In the genomic region with DNA sequence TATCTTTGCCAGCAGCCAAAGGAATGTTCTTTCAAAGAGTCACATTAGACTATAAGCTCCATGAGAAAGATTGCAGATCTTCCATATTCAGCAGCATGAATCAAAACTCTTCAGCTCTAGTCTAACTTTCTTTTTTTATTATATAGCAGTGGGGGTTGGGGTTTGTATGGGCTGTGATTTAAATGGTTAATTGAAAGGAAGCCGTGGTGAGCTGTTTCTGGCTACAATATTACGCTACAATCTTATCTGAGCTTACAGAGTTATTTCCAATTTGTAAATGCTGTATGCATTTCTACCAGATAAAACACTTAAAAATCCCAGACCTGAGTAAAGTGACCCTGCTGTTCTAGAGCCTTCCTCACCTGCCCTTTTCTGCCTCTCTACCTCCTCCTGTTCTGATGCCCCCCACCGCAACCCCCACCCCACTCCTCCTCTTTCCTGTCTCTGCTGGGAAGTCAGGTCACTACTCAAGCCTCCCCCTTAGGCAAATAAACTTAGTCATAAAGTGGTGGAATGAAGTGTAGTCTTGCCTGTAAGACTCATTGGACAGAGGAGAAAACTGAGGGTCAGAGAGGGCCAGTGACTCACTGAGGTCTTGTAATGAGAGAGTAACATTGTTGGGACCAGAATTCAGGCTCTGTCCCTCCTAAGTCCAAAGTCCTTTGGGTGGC, we compare ENCODE assay signal across 15 cellular contexts.
DNase-seq lines count a peak whose midpoint lies in the region; ATAC-seq and TF ChIP-seq lines count a peak whose summit lies in the region.
"Had no signal": no experiment of that assay in that cellular context is flagged by ENCODE, and none has a peak within 500 bp of the region (broad histone marks: within the 10 kb centered on the region; RNA-seq: fewer than 3 reads in every experiment).

No MANE protein-coding gene starts in this region.

- intact Hi-C loops in psoas muscle (cut with DNase I): no loop called here

- in situ Hi-C loops in HAP-1 (cut with MboI; ENCODE audit: low sequenced_read_pairs): no loop called here

- WGBS in psoas muscle, 3 donors: 60 to 71% (median 66%) methylated on average over 3 of the region's 3 CpGs

- H3K27me3 Mint-ChIP-seq in CD8-positive, alpha-beta memory T cell: no peaks in the 10 kb centered on the region
- H3K27me3 Mint-ChIP-seq in activated naive CD8-positive, alpha-beta T cell treated with anti-CD3 and anti-CD28 coated beads, Interleukin-2, amount 10 ng/mL, durations not matched to agents 7 days and 5 days: no peaks in the 10 kb centered on the region
- no peaks in the 10 kb centered on the region for H3K27me3 Mint-ChIP-seq in naive thymus-derived CD8-positive, alpha-beta T cell

- H3K4me3 ChIP-seq in CD8-positive, alpha-beta memory T cell (ENCODE audit: low read length): no peak overlapping the region
- H3K4me3 ChIP-seq in HAP-1 (no peak overlapping the region), psoas muscle (no peak overlapping the region), SJCRH30 (no peak overlapping the region)
- H3K4me3 ChIP-seq: ascending aorta had no signal

- H3K36me3 Mint-ChIP-seq in CD8-positive, alpha-beta memory T cell: peaks cover 2 to 17% (median 4%) of the 10 kb centered on the region in 3 donors
- peaks cover 5% of the 10 kb centered on the region for H3K36me3 Mint-ChIP-seq in activated naive CD8-positive, alpha-beta T cell treated with anti-CD3 and anti-CD28 coated beads, Interleukin-2, amount 10 ng/mL, durations not matched to agents 7 days and 5 days
- peaks cover 0 to 4% (median 0%) of the 10 kb centered on the region in 3 donors for H3K36me3 Mint-ChIP-seq in naive thymus-derived CD8-positive, alpha-beta T cell

- DNase-seq in CD8-positive, alpha-beta memory T cell: no peak
- DNase-seq in activated CD4-positive, alpha-beta T cell treated with anti-CD3 and anti-CD28 coated beads for 48 hours: peak; percentile 83
- DNase-seq in activated naive CD8-positive, alpha-beta T cell treated with anti-CD3 and anti-CD28 coated beads, Interleukin-2, amount 10 ng/mL, durations not matched to agents 7 days and 5 days: no peak
- peak in 1 of 10 donors; percentile 35 for DNase-seq in naive thymus-derived CD8-positive, alpha-beta T cell
- DNase-seq in HAP-1 (ENCODE audit: low spot score in 2 of 2): no peak
- DNase-seq in psoas muscle: no peak
- DNase-seq in NCI-H1436 treated with DMSO at 0.1 percent for 48 hours (lab: John Stamatoyannopoulos, UW): no peak
- no peak for DNase-seq in SJCRH30
- DNase-seq: erythroblast, GDM1, H7, nephron progenitor cell, OCI-M1, small intestine had no signal

- H3K9me3 ChIP-seq in CD8-positive, alpha-beta memory T cell (ENCODE audit: low read length): no peaks in the 10 kb centered on the region
- H3K9me3 ChIP-seq in HAP-1: no peaks in the 10 kb centered on the region
- H3K9me3 ChIP-seq in psoas muscle: no peaks in the 10 kb centered on the region
- no peaks in the 10 kb centered on the region for H3K9me3 ChIP-seq in SJCRH30 (replicated peaks)
- H3K9me3 ChIP-seq: ascending aorta had no signal

- CTCF ChIA-PET in CD8-positive, alpha-beta memory T cell (lab: Charles Lee): interaction anchor here (0.7 to 1.4 kb wide), 2 partner anchors 9 to 41 kb away, joined by 3 read pairs; no protein-coding TSS in a partner anchor

- H3K9me3 Mint-ChIP-seq in CD8-positive, alpha-beta memory T cell: no peaks in the 10 kb centered on the region
- H3K9me3 Mint-ChIP-seq in activated naive CD8-positive, alpha-beta T cell treated with anti-CD3 and anti-CD28 coated beads, Interleukin-2, amount 10 ng/mL, durations not matched to agents 7 days and 5 days: no peaks in the 10 kb centered on the region
- H3K9me3 Mint-ChIP-seq in naive thymus-derived CD8-positive, alpha-beta T cell: peaks cover 0 to 9% (median 0%) of the 10 kb centered on the region in 9 donors
- H3K9me3 Mint-ChIP-seq: nephron progenitor cell had no signal

- H3K4me1 ChIP-seq in CD8-positive, alpha-beta memory T cell (ENCODE audit: insufficient read depth, low read length): peaks cover 93% of the 10 kb centered on the region
- H3K4me1 ChIP-seq in HAP-1: no peaks in the 10 kb centered on the region
- no peaks in the 10 kb centered on the region for H3K4me1 ChIP-seq in psoas muscle
- H3K4me1 ChIP-seq in SJCRH30: no peaks in the 10 kb centered on the region
- H3K4me1 ChIP-seq: ascending aorta had no signal

- POLR2A ChIA-PET in CD8-positive, alpha-beta memory T cell (lab: Charles Lee): interaction anchor here (1.0 to 1.2 kb wide), 3 partner anchors 13 to 42 kb away, joined by 3 to 4 read pairs (median 3); no protein-coding TSS in a partner anchor
- POLR2A ChIA-PET in activated naive CD8-positive, alpha-beta T cell treated with anti-CD3 and anti-CD28 coated beads, Interleukin-2, amount 10 ng/mL, durations not matched to agents 7 days and 5 days (lab: Charles Lee): interaction anchor here (1.0 to 14.9 kb wide), 5 partner anchors 8 to 205 kb away, joined by 3 to 101 read pairs (median 7); no protein-coding TSS in a partner anchor
- POLR2A ChIA-PET in naive thymus-derived CD8-positive, alpha-beta T cell (lab: Charles Lee): interaction anchor here (0.5 to 23.8 kb wide), 11 partner anchors 10 to 1085 kb away, joined by 3 to 361 read pairs (median 4); a partner anchor contains a TSS

- H3K27me3 ChIP-seq in CD8-positive, alpha-beta memory T cell (ENCODE audit: insufficient read depth, low read length, poor library complexity, severe bottlenecking): no peaks in the 10 kb centered on the region
- H3K27me3 ChIP-seq in HAP-1 (ENCODE audit: low read depth) (no peaks in the 10 kb centered on the region), psoas muscle (ENCODE audit: insufficient read depth in 3 of 3, low read length in 2 of 3) (peaks cover 0 to 3% (median 0%) of the 10 kb centered on the region in 3 donors), SJCRH30 (no peaks in the 10 kb centered on the region)
- H3K27me3 ChIP-seq: ascending aorta had no signal

- TF ChIP-seq CTCF in psoas muscle (IDR thresholded peaks at IDR 0.05): no peak

- peak overlapping the region; percentile 74 to 93 (median 87) for H3K27ac Mint-ChIP-seq in CD8-positive, alpha-beta memory T cell
- H3K27ac Mint-ChIP-seq in activated naive CD8-positive, alpha-beta T cell treated with anti-CD3 and anti-CD28 coated beads, Interleukin-2, amount 10 ng/mL, durations not matched to agents 7 days and 5 days: peak overlapping the region; percentile 90
- H3K27ac Mint-ChIP-seq in naive thymus-derived CD8-positive, alpha-beta T cell: peak overlapping the region; percentile 95 to 100 (median 96)
- H3K27ac Mint-ChIP-seq: nephron progenitor cell had no signal

- peaks cover 81 to 98% (median 93%) of the 10 kb centered on the region in 3 donors for H3K4me1 Mint-ChIP-seq in CD8-positive, alpha-beta memory T cell
- peaks cover 79% of the 10 kb centered on the region for H3K4me1 Mint-ChIP-seq in activated naive CD8-positive, alpha-beta T cell treated with anti-CD3 and anti-CD28 coated beads, Interleukin-2, amount 10 ng/mL, durations not matched to agents 7 days and 5 days
- peaks cover 47 to 96% (median 90%) of the 10 kb centered on the region in 4 donors for H3K4me1 Mint-ChIP-seq in naive thymus-derived CD8-positive, alpha-beta T cell

- H3K36me3 ChIP-seq in CD8-positive, alpha-beta memory T cell (ENCODE audit: insufficient read depth, low read length): no peaks in the 10 kb centered on the region
- H3K36me3 ChIP-seq in HAP-1 (replicated peaks) (no peaks in the 10 kb centered on the region), psoas muscle (ENCODE audit: insufficient read depth in 1 of 2, low read depth in 1 of 2) (no peaks in the 10 kb centered on the region), SJCRH30 (no peaks in the 10 kb centered on the region)
- H3K36me3 ChIP-seq: ascending aorta had no signal

- peak overlapping the region; percentile 9 to 78 (median 65) for H3K4me3 Mint-ChIP-seq in CD8-positive, alpha-beta memory T cell
- peak overlapping the region; percentile 59 for H3K4me3 Mint-ChIP-seq in activated naive CD8-positive, alpha-beta T cell treated with anti-CD3 and anti-CD28 coated beads, Interleukin-2, amount 10 ng/mL, durations not matched to agents 7 days and 5 days
- peak overlapping the region; percentile 29 to 76 (median 70) for H3K4me3 Mint-ChIP-seq in naive thymus-derived CD8-positive, alpha-beta T cell
- H3K4me3 Mint-ChIP-seq: nephron progenitor cell had no signal

- no peak overlapping the region for H3K27ac ChIP-seq in CD8-positive, alpha-beta memory T cell (ENCODE audit: low read depth, low read length)
- H3K27ac ChIP-seq in psoas muscle (no peak overlapping the region), SJCRH30 (no peak overlapping the region)
- H3K27ac ChIP-seq: ascending aorta had no signal

- ATAC-seq in activated naive CD8-positive, alpha-beta T cell treated with anti-CD3 and anti-CD28 coated beads, Interleukin-2, amount 10 ng/mL, durations not matched to agents 7 days and 5 days (ENCODE audit: low read depth): peak; percentile 34
- ATAC-seq in naive thymus-derived CD8-positive, alpha-beta T cell: peak; percentile 9 to 44
- no peak for ATAC-seq in psoas muscle

Comparison
In these comparisons a context has a peak if more than half of its experiments do, and no peak if none do; other contexts are left out.
1. ATAC-seq: peak in activated naive CD8-positive, alpha-beta T cell treated with anti-CD3 and anti-CD28 coated beads, Interleukin-2, amount 10 ng/mL, durations not matched to agents 7 days and 5 days (single experiment) and naive thymus-derived CD8-positive, alpha-beta T cell (2 of 2); none in psoas muscle (0 of 4).
2. Peak in every context shown above with its lines, with median percentiles within 50 percentile points of each other: H3K27ac Mint-ChIP-seq and H3K4me3 Mint-ChIP-seq.